Comparison of ENCODE assay signal across 8 cellular contexts in genomic region chr20:63009044-63009961, GRCh38. TPM values are rescaled to one million over a fixed set of nuclear protein-coding genes. Genes with fewer than 3 reads are reported as not detected.
DNase-seq lines count a peak whose midpoint lies in the region; ATAC-seq lines count a peak whose summit lies in the region.

No MANE protein-coding gene starts in this region.

- H3K27me3 Mint-ChIP-seq in naive thymus-derived CD8-positive, alpha-beta T cell: peaks cover 6 to 74% (median 24%) of the 10 kb centered on the region in 5 donors

- DNase-seq in COR-L47 (lab: John Stamatoyannopoulos, UW): peak; percentile 68
- peak; percentile 47 for DNase-seq in NOMO-1 treated with dmso at 0.1 percent for 144 hours (lab: John Stamatoyannopoulos, UW; ENCODE audit: unreplicated experiment)
- DNase-seq in activated CD8-positive, alpha-beta memory T cell treated with anti-CD3 and anti-CD28 coated beads, Interleukin-2, amount 50 U/mL, for 1 hour (ENCODE audit: extremely low read depth): peak; percentile 54
- DNase-seq in epidermal melanocyte (ENCODE audit: insufficient read length, low spot score): peak; percentile 98
- DNase-seq in naive thymus-derived CD8-positive, alpha-beta T cell: peak; percentile 73 to 91 (median 82)
- peak; percentile 77 for DNase-seq in stimulated activated naive CD4-positive, alpha-beta T cell treated with Interleukin-2 at 50 U/mL for 16 hours (lab: John Stamatoyannopoulos, UW)

- H3K36me3 Mint-ChIP-seq in naive thymus-derived CD8-positive, alpha-beta T cell: peaks cover 0 to 19% (median 7%) of the 10 kb centered on the region in 3 donors

- peak; percentile 42 for ATAC-seq in GM19438 (IDR thresholded peaks at IDR 0.05; ENCODE audit: low read depth, unreplicated experiment)
- ATAC-seq in HG03571 (IDR thresholded peaks at IDR 0.05; ENCODE audit: unreplicated experiment): peak; percentile 45
- ATAC-seq in naive thymus-derived CD8-positive, alpha-beta T cell: peak; percentile 66 to 67

- POLR2A ChIA-PET in naive thymus-derived CD8-positive, alpha-beta T cell (lab: Charles Lee): interaction anchor here (0.7 to 2.0 kb wide), 7 partner anchors 19 to 122 kb away, joined by 3 to 9 read pairs (median 3); partner anchors contain the start of gene GID8

- peaks cover 18 to 33% (median 30%) of the 10 kb centered on the region in 4 donors for H3K4me1 Mint-ChIP-seq in naive thymus-derived CD8-positive, alpha-beta T cell

- H3K9me3 Mint-ChIP-seq in naive thymus-derived CD8-positive, alpha-beta T cell: peaks cover 2 to 20% (median 11%) of the 10 kb centered on the region in 9 donors

- H3K4me3 Mint-ChIP-seq in naive thymus-derived CD8-positive, alpha-beta T cell: peak overlapping the region; percentile 39 to 96 (median 89)

- H3K27ac Mint-ChIP-seq in naive thymus-derived CD8-positive, alpha-beta T cell: peak overlapping the region in 6 of 10 donors; percentile 22 to 96 (median 92)

RNA-seq across cellular contexts. Expression of gene BHLHE23, which starts 2.5 kb away (rescaled TPM):
- total RNA-seq in naive thymus-derived CD8-positive, alpha-beta T cell: not detected
- polyA plus RNA-seq in naive thymus-derived CD8-positive, alpha-beta T cell: not detected

RNA-seq across cellular contexts. Expression of gene SLC17A9, which starts 56.8 kb away (rescaled TPM):
- 10 to 100 TPM; 11.3 TPM for total RNA-seq in naive thymus-derived CD8-positive, alpha-beta T cell
- 1 to 10 TPM; 1.2 to 2.0 (median 1.5) TPM for polyA plus RNA-seq in naive thymus-derived CD8-positive, alpha-beta T cell

Comparison
In these comparisons a context has a peak if more than half of its experiments do, and no peak if none do; other contexts are left out.
1. Peak in every context shown above with its lines: DNase-seq and ATAC-seq.
2. DNase-seq: peak in every context shown above with its lines; median percentile 98 in epidermal melanocyte; 82 in naive thymus-derived CD8-positive, alpha-beta T cell; 77 in stimulated activated naive CD4-positive, alpha-beta T cell treated with Interleukin-2 at 50 U/mL for 16 hours; 68 in COR-L47; 54 in activated CD8-positive, alpha-beta memory T cell treated with anti-CD3 and anti-CD28 coated beads, Interleukin-2, amount 50 U/mL, for 1 hour; 47 in NOMO-1 treated with dmso at 0.1 percent for 144 hours.